ENCODE assay signal across 10 cellular contexts in genomic region chr6:119308048-119308570, GRCh38.
DNase-seq lines count a peak whose midpoint lies in the region; ATAC-seq and TF ChIP-seq lines count a peak whose summit lies in the region.
"Had no signal": no experiment of that assay in that cellular context is flagged by ENCODE, and none has a peak within 500 bp of the region (broad histone marks: within the 10 kb centered on the region; RNA-seq: fewer than 3 reads in every experiment).

No MANE protein-coding gene starts in this region.

- H3K27ac ChIP-seq in epithelial cell of prostate = peak overlapping the region; percentile 31
- H3K27ac ChIP-seq in coronary artery = no peak overlapping the region

- DNase-seq in DMS 273 (lab: John Stamatoyannopoulos, UW; ENCODE audit: unreplicated experiment) (peak; percentile 34), DMS 273 treated with DMSO at 0.1 percent for 48 hours (lab: John Stamatoyannopoulos, UW) (no peak), NCI-H524 treated with DMSO at 0.1 percent for 48 hours (lab: John Stamatoyannopoulos, UW) (peak; percentile 3), epithelial cell of prostate (ENCODE audit: low read depth, low spot score) (peak; percentile 14), retinal pigment epithelial cell (ENCODE audit: low read depth) (peak; percentile 36), coronary artery (ENCODE audit: low spot score) (no peak)
- no peak for DNase-seq in activated effector memory CD4-positive, alpha-beta T cell treated with anti-CD3 and anti-CD28 coated beads, Interleukin-2, amount 50 U/mL, for 16 hours
- DNase-seq: activated CD4-positive, alpha-beta T cell treated with anti-CD3 and anti-CD28 coated beads, Interleukin-2, amount 10 ng/mL, durations not matched to agents 7 days and 5 days; NCI-H345 had no signal

- TF ChIP-seq CTCF in retinal pigment epithelial cell (conservative IDR thresholded peaks at IDR 0.05; ENCODE audit: low read depth, low read length) (no peak), coronary artery (IDR thresholded peaks at IDR 0.05) (no peak)

- ATAC-seq in GM18502 (IDR thresholded peaks at IDR 0.05; ENCODE audit: poor library complexity, unreplicated experiment) = no peak

- no peak overlapping the region for H3K4me3 ChIP-seq in retinal pigment epithelial cell (ENCODE audit: low read length)
- no peak overlapping the region for H3K4me3 ChIP-seq in coronary artery

Comparison
In these comparisons a context has a peak if more than half of its experiments do, and no peak if none do; other contexts are left out.
1. DNase-seq: peak in DMS 273 (single experiment), NCI-H524 treated with DMSO at 0.1 percent for 48 hours (single experiment), epithelial cell of prostate (single experiment) and retinal pigment epithelial cell (single experiment); none in DMS 273 treated with DMSO at 0.1 percent for 48 hours (single experiment), activated effector memory CD4-positive, alpha-beta T cell treated with anti-CD3 and anti-CD28 coated beads, Interleukin-2, amount 50 U/mL, for 16 hours (single experiment) and coronary artery (single experiment).